ENCODE assay signal across 14 cellular contexts in genomic region chr6:161271343-161272019, GRCh38. TPM values are rescaled to one million over a fixed set of nuclear protein-coding genes. Genes with fewer than 3 reads are reported as not detected.
DNase-seq lines count a peak whose midpoint lies in the region; ATAC-seq and TF ChIP-seq lines count a peak whose summit lies in the region.
"Had no signal": no experiment of that assay in that cellular context is flagged by ENCODE, and none has a peak within 500 bp of the region (broad histone marks: within the 10 kb centered on the region; RNA-seq: fewer than 3 reads in every experiment).

No MANE protein-coding gene starts in this region.

- DNase-seq in colonic mucosa = peak; percentile 53
- DNase-seq in mucosa of descending colon = peak in 1 of 3 donors; percentile 13
- no peak for DNase-seq in SKM-1 treated with dmso at 0.1 percent for 144 hours (lab: John Stamatoyannopoulos, UW; ENCODE audit: unreplicated experiment)
- DNase-seq in A172 (ENCODE audit: low spot score) = no peak
- no peak for DNase-seq in stimulated activated naive CD8-positive, alpha-beta T cell treated with anti-CD3 and anti-CD28 coated beads, Interleukin-15, Interleukin-2, amounts not matched to agents 100 U/mL and 50 U/mL, for 24 hours
- DNase-seq: activated CD4-positive, alpha-beta memory T cell treated with anti-CD3 and anti-CD28 coated beads for 36 hours; body of pancreas; NCI-H1105; stimulated activated CD4-positive, alpha-beta T cell treated with anti-CD3 and anti-CD28 coated beads, Interleukin-4, amount 100 ng/mL, for 1 hour had no signal

- H3K4me3 ChIP-seq in BLaER1 treated with 17β-estradiol and CSF1 and Interleukin-3, amounts not matched to agents 10 nM and 100 nM = no peak overlapping the region
- H3K4me3 ChIP-seq in HUES6 (ENCODE audit: low read depth, low read length) = peak overlapping the region; percentile 79; the same call in 1 of the 2 replicates
- no peak overlapping the region for H3K4me3 ChIP-seq in colonic mucosa
- no peak overlapping the region for H3K4me3 ChIP-seq in mucosa of descending colon
- H3K4me3 ChIP-seq: body of pancreas had no signal

- H3K27me3 ChIP-seq in BLaER1 treated with 17β-estradiol and CSF1 and Interleukin-3, amounts not matched to agents 10 nM and 100 nM = no peaks in the 10 kb centered on the region
- H3K27me3 ChIP-seq in HUES6 (ENCODE audit: control insufficient read depth, insufficient read depth, low read length) = no peaks in the 10 kb centered on the region
- H3K27me3 ChIP-seq in colonic mucosa = no peaks in the 10 kb centered on the region
- H3K27me3 ChIP-seq: body of pancreas had no signal

- no peak overlapping the region for H3K9ac ChIP-seq in BLaER1 treated with 17β-estradiol and CSF1 and Interleukin-3, amounts not matched to agents 10 nM and 100 nM
- H3K9ac ChIP-seq in HUES6 (ENCODE audit: low read length) = no peak overlapping the region
- H3K9ac ChIP-seq in colonic mucosa (ENCODE audit: low read depth in 2 of 2, low read length in 2 of 2) = no peak overlapping the region

- H3K36me3 ChIP-seq in BLaER1 treated with 17β-estradiol and CSF1 and Interleukin-3, amounts not matched to agents 10 nM and 100 nM = peaks cover 0 to 14% (median 5%) of the 10 kb centered on the region in 11 experiments; a peak in 7 of 22 replicates
- H3K36me3 ChIP-seq in HUES6 (ENCODE audit: control insufficient read depth, insufficient read depth, low read length) (no peaks in the 10 kb centered on the region; the same call in 1 of the 2 replicates), colonic mucosa (no peaks in the 10 kb centered on the region), mucosa of descending colon (ENCODE audit: low read depth) (no peaks in the 10 kb centered on the region)
- H3K36me3 ChIP-seq: HAP-1 had no signal

- H3K4me1 ChIP-seq in BLaER1 treated with 17β-estradiol and CSF1 and Interleukin-3, amounts not matched to agents 10 nM and 100 nM = peaks cover 26 to 51% (median 46%) of the 10 kb centered on the region in 10 experiments
- peaks cover 40% of the 10 kb centered on the region for H3K4me1 ChIP-seq in HUES6 (ENCODE audit: control insufficient read depth, insufficient read depth, low read length)
- no peaks in the 10 kb centered on the region for H3K4me1 ChIP-seq in colonic mucosa
- H3K4me1 ChIP-seq in mucosa of descending colon (ENCODE audit: low read depth) = peaks cover 4% of the 10 kb centered on the region

- peak; percentile 59 for ATAC-seq in mucosa of descending colon
- ATAC-seq in activated CD4-positive, CD25-positive, alpha-beta regulatory T cell treated with anti-CD3 and anti-CD28 coated beads, Interleukin-2, amount 50 U/mL, for 24 hours = no peak
- ATAC-seq in stimulated activated naive CD8-positive, alpha-beta T cell treated with anti-CD3 and anti-CD28 coated beads, Interleukin-15, Interleukin-2, amounts not matched to agents 100 U/mL and 50 U/mL, for 24 hours = no peak
- ATAC-seq: body of pancreas; stimulated activated memory B cell treated with anti-CD40 and anti-IgM and Interleukin-4, amounts not matched to agents 10 μg/mL and 1 μg/mL and 100 μg/mL, for 72 hours had no signal

- H3K9me3 ChIP-seq in BLaER1 treated with 17β-estradiol and CSF1 and Interleukin-3, amounts not matched to agents 10 nM and 100 nM (replicated peaks in 1 of 11) = no peaks in the 10 kb centered on the region
- no peaks in the 10 kb centered on the region for H3K9me3 ChIP-seq in HUES6 (ENCODE audit: control insufficient read depth, insufficient read depth, low read depth, low read length)
- H3K9me3 ChIP-seq in colonic mucosa = no peaks in the 10 kb centered on the region
- no peaks in the 10 kb centered on the region for H3K9me3 ChIP-seq in mucosa of descending colon
- H3K9me3 ChIP-seq: body of pancreas, HAP-1 had no signal

- intact Hi-C loops in colonic mucosa (cut with DNase I) = loop anchor here (10.0 kb wide), 1 partner anchor 277 kb away; the partner anchor contains the start of gene MAP3K4
- intact Hi-C loops in mucosa of descending colon (cut with DNase I, micrococcal nuclease) = no loop called here

- peaks cover 0 to 2% (median 0%) of the 10 kb centered on the region in 11 experiments; a peak in 3 of 22 replicates for H4K20me1 ChIP-seq in BLaER1 treated with 17β-estradiol and CSF1 and Interleukin-3, amounts not matched to agents 10 nM and 100 nM

- H3K27ac ChIP-seq in BLaER1 treated with 17β-estradiol and CSF1 and Interleukin-3, amounts not matched to agents 10 nM and 100 nM = no peak overlapping the region
- H3K27ac ChIP-seq in HUES6 (ENCODE audit: low read depth, low read length) (no peak overlapping the region), colonic mucosa (no peak overlapping the region)
- H3K27ac ChIP-seq: body of pancreas had no signal

- peak overlapping the region in 10 of 11 experiments; percentile 25 to 91 (median 80); a peak in 16 of 22 replicates for H3K4me2 ChIP-seq in BLaER1 treated with 17β-estradiol and CSF1 and Interleukin-3, amounts not matched to agents 10 nM and 100 nM

- TF ChIP-seq CTCF in colonic mucosa (IDR thresholded peaks at IDR 0.05) (no peak), mucosa of descending colon (IDR thresholded peaks at IDR 0.05) (no peak)

RNA-seq across cellular contexts. Expression of gene AGPAT4, which starts 2.4 kb away (rescaled TPM):
- total RNA-seq in colonic mucosa (1 to 10 TPM; 3.6 to 9.2 TPM), mucosa of descending colon (10 to 100 TPM in 1 of 3 donors, 1 to 10 TPM in 2; 6.5 to 12.3 (median 7.3) TPM)
- total RNA-seq in A172 (2014; rRNA removed; shearing (Covaris generic)) = 4.2 and 4.4 TPM in 2 replicates
